Comparison of ENCODE assay signal across 8 cellular contexts in genomic region chr9:36485647-36486453, GRCh38.
DNase-seq lines count a peak whose midpoint lies in the region; ATAC-seq and TF ChIP-seq lines count a peak whose summit lies in the region.

No MANE protein-coding gene starts in this region.

- H3K36me3 ChIP-seq in subcutaneous abdominal adipose tissue (ENCODE audit: control insufficient read depth in 5 of 5, insufficient read depth in 5 of 5, low read length in 5 of 5): peaks cover 0 to 3% (median 0%) of the 10 kb centered on the region in 5 donors

- H3K4me3 Mint-ChIP-seq in activated naive CD8-positive, alpha-beta T cell treated with anti-CD3 and anti-CD28 coated beads, Interleukin-2, amount 10 ng/mL, durations not matched to agents 7 days and 5 days: peak overlapping the region; percentile 80

- H3K27me3 Mint-ChIP-seq in activated naive CD8-positive, alpha-beta T cell treated with anti-CD3 and anti-CD28 coated beads, Interleukin-2, amount 10 ng/mL, durations not matched to agents 7 days and 5 days: no peaks in the 10 kb centered on the region

- peak overlapping the region; percentile 83 to 94 (median 89) for H3K9ac ChIP-seq in subcutaneous abdominal adipose tissue (ENCODE audit: low read length in 5 of 5)

- no peaks in the 10 kb centered on the region for H3K27me3 ChIP-seq in subcutaneous abdominal adipose tissue (ENCODE audit: control insufficient read depth in 5 of 5, insufficient read depth in 4 of 5, low read length in 5 of 5)

- no peak for TF ChIP-seq CTCF in HFF-Myc (IDR thresholded peaks at IDR 0.05; ENCODE audit: low read depth, low read length, missing control alignments)

- no peaks in the 10 kb centered on the region for H3K9me3 Mint-ChIP-seq in activated naive CD8-positive, alpha-beta T cell treated with anti-CD3 and anti-CD28 coated beads, Interleukin-2, amount 10 ng/mL, durations not matched to agents 7 days and 5 days

- no peaks in the 10 kb centered on the region for H3K9me3 ChIP-seq in subcutaneous abdominal adipose tissue (ENCODE audit: control insufficient read depth in 5 of 5, low read length in 5 of 5)

- peak overlapping the region; percentile 64 for H3K27ac Mint-ChIP-seq in activated naive CD8-positive, alpha-beta T cell treated with anti-CD3 and anti-CD28 coated beads, Interleukin-2, amount 10 ng/mL, durations not matched to agents 7 days and 5 days

- POLR2A ChIA-PET in activated naive CD8-positive, alpha-beta T cell treated with anti-CD3 and anti-CD28 coated beads, Interleukin-2, amount 10 ng/mL, durations not matched to agents 7 days and 5 days (lab: Charles Lee): interaction anchor here (0.6 to 5.9 kb wide), 10 partner anchors 11 to 228 kb away, joined by 3 to 60 read pairs (median 4); partner anchors contain the start of gene RNF38

- H3K4me1 Mint-ChIP-seq in activated naive CD8-positive, alpha-beta T cell treated with anti-CD3 and anti-CD28 coated beads, Interleukin-2, amount 10 ng/mL, durations not matched to agents 7 days and 5 days: peaks cover 43% of the 10 kb centered on the region

- peaks cover 14% of the 10 kb centered on the region for H3K36me3 Mint-ChIP-seq in activated naive CD8-positive, alpha-beta T cell treated with anti-CD3 and anti-CD28 coated beads, Interleukin-2, amount 10 ng/mL, durations not matched to agents 7 days and 5 days

- DNase-seq in AG20443 (ENCODE audit: low spot score) (peak; percentile 39), HFF-Myc (ENCODE audit: extremely low read depth, low read depth) (no peak), iris pigment epithelial cell (ENCODE audit: low read depth) (peak; percentile 22), NCI-H1417 treated with DMSO at 0.1 percent for 48 hours (lab: John Stamatoyannopoulos, UW) (no peak)
- no peak for DNase-seq in activated naive CD8-positive, alpha-beta T cell treated with anti-CD3 and anti-CD28 coated beads, Interleukin-2, amount 10 ng/mL, durations not matched to agents 7 days and 5 days

- ATAC-seq in activated naive CD8-positive, alpha-beta T cell treated with anti-CD3 and anti-CD28 coated beads, Interleukin-2, amount 10 ng/mL, durations not matched to agents 7 days and 5 days (ENCODE audit: low read depth): no peak
- ATAC-seq in GM19467 (IDR thresholded peaks at IDR 0.05; ENCODE audit: unreplicated experiment) (no peak), GM19452 (IDR thresholded peaks at IDR 0.05; ENCODE audit: unreplicated experiment) (no peak)

- peaks cover 0 to 38% (median 28%) of the 10 kb centered on the region in 5 donors for H3K4me1 ChIP-seq in subcutaneous abdominal adipose tissue (ENCODE audit: control insufficient read depth in 5 of 5, insufficient read depth in 5 of 5, low read length in 5 of 5)

- H3K27ac ChIP-seq in subcutaneous abdominal adipose tissue (ENCODE audit: low read depth, low read length): peak overlapping the region; percentile 74

- H3K4me3 ChIP-seq in HFF-Myc (replicated peaks; ENCODE audit: low read depth, low read length) (peak overlapping the region; percentile 82), subcutaneous abdominal adipose tissue (ENCODE audit: low read depth in 1 of 5, low read length in 5 of 5) (peak overlapping the region; percentile 73 to 97 (median 92))

Comparison
In these comparisons a context has a peak if more than half of its experiments do, and no peak if none do; other contexts are left out.
1. DNase-seq: peak in AG20443 (single experiment) and iris pigment epithelial cell (single experiment); none in HFF-Myc (single experiment), activated naive CD8-positive, alpha-beta T cell treated with anti-CD3 and anti-CD28 coated beads, Interleukin-2, amount 10 ng/mL, durations not matched to agents 7 days and 5 days (single experiment) and NCI-H1417 treated with DMSO at 0.1 percent for 48 hours (single experiment).